9 cellular contexts compared by ENCODE assay signal in the genomic region with DNA sequence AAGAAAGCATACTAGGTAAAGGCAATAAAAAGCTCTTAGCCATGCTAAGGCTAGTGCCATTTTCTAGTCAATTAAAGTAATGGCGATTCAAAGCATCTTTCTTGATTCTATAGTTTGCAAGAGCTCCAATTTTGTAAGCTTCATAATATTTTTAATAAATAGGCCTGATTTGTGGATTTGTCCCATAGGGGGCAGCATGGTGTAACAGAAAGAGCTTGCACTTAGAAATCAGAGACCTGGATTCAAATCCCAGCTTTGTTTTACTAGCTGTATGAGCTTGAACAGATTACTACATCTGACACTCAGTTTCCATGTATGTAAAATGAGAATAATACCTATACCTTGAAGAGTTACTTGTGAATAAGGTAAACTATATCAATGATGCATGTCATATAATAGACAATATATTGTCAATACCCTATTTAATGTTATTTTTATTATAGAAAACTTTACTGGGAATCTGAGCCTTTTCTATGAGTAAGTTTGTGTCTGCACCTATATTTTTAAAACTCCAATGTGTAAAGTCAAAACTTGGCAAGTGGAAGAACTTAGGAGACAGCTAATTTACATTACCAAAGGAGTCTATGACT.
A peak's percentile ranks its signal among the peaks of the same experiment; 100 is the strongest.
DNase-seq lines count a peak whose midpoint lies in the region; ATAC-seq and TF ChIP-seq lines count a peak whose summit lies in the region.
"Had no signal": no experiment of that assay in that cellular context is flagged by ENCODE, and none has a peak within 500 bp of the region (broad histone marks: within the 10 kb centered on the region; RNA-seq: fewer than 3 reads in every experiment).

No MANE protein-coding gene starts in this region.

- no peaks in the 10 kb centered on the region for H3K9me3 ChIP-seq in left ventricle myocardium inferior (replicated peaks)
- no peaks in the 10 kb centered on the region for H3K9me3 ChIP-seq in OCI-LY1 (ENCODE audit: low read length)

- no peak overlapping the region for H3K4me2 ChIP-seq in OCI-LY1 (ENCODE audit: low read length)

- H3K27me3 Mint-ChIP-seq in activated T-helper 2 cell treated with anti-CD3 and anti-CD28 coated beads, Interferon-gamma antibody, Interleukin-2, Interleukin-4, amounts not matched to agents 10 μg/mL and 5 μg/mL and 100 μg/mL, durations not matched to agents 14 hours and 24 hours and 36 hours (ENCODE audit: low read depth) = peaks cover 8% of the 10 kb centered on the region
- H3K27me3 Mint-ChIP-seq in stimulated activated naive B cell treated with anti-CD40 and anti-IgM and Interleukin-4, amounts not matched to agents 10 μg/mL and 1 μg/mL and 100 μg/mL, for 72 hours = no peaks in the 10 kb centered on the region

- no peaks in the 10 kb centered on the region for H3K4me1 Mint-ChIP-seq in activated T-helper 2 cell treated with anti-CD3 and anti-CD28 coated beads, Interferon-gamma antibody, Interleukin-2, Interleukin-4, amounts not matched to agents 10 μg/mL and 5 μg/mL and 100 μg/mL, durations not matched to agents 14 hours and 24 hours and 36 hours (ENCODE audit: low read depth)
- no peaks in the 10 kb centered on the region for H3K4me1 Mint-ChIP-seq in stimulated activated naive B cell treated with anti-CD40 and anti-IgM and Interleukin-4, amounts not matched to agents 10 μg/mL and 1 μg/mL and 100 μg/mL, for 72 hours
- H3K4me1 Mint-ChIP-seq: activated naive CD8-positive, alpha-beta T cell treated with anti-CD3 and anti-CD28 coated beads, Interleukin-2, amount 10 ng/mL, durations not matched to agents 7 days and 5 days had no signal

- no peaks in the 10 kb centered on the region for H3K9me2 ChIP-seq in OCI-LY1 (ENCODE audit: low read depth, low read length)

- H3K27ac Mint-ChIP-seq in activated T-helper 2 cell treated with anti-CD3 and anti-CD28 coated beads, Interferon-gamma antibody, Interleukin-2, Interleukin-4, amounts not matched to agents 10 μg/mL and 5 μg/mL and 100 μg/mL, durations not matched to agents 14 hours and 24 hours and 36 hours = no peak overlapping the region
- H3K27ac Mint-ChIP-seq in stimulated activated naive B cell treated with anti-CD40 and anti-IgM and Interleukin-4, amounts not matched to agents 10 μg/mL and 1 μg/mL and 100 μg/mL, for 72 hours = no peak overlapping the region
- H3K27ac Mint-ChIP-seq: activated naive CD8-positive, alpha-beta T cell treated with anti-CD3 and anti-CD28 coated beads, Interleukin-2, amount 10 ng/mL, durations not matched to agents 7 days and 5 days had no signal

- DNase-seq in left ventricle myocardium inferior (no peak), Right ventricle myocardium inferior (ENCODE audit: missing footprints) (no peak), epithelial cell of proximal tubule (ENCODE audit: low read depth) (no peak), HPDE6-E6E7 (ENCODE audit: extremely low spot score) (no peak)
- DNase-seq in stimulated activated naive CD8-positive, alpha-beta T cell treated with anti-CD3 and anti-CD28 coated beads, Interleukin-15, Interleukin-2, amounts not matched to agents 100 U/mL and 50 U/mL, for 24 hours = peak; percentile 28
- DNase-seq in activated T-helper 2 cell treated with anti-CD3 and anti-CD28 coated beads, Interferon-gamma antibody, Interleukin-2, Interleukin-4, amounts not matched to agents 10 μg/mL and 5 μg/mL and 100 μg/mL, durations not matched to agents 14 hours and 24 hours and 36 hours (ENCODE audit: low spot score) = no peak
- no peak for DNase-seq in stimulated activated naive B cell treated with anti-CD40 and anti-IgM and Interleukin-4, amounts not matched to agents 10 μg/mL and 1 μg/mL and 100 μg/mL, for 72 hours
- DNase-seq: activated naive CD8-positive, alpha-beta T cell treated with anti-CD3 and anti-CD28 coated beads, Interleukin-2, amount 10 ng/mL, durations not matched to agents 7 days and 5 days had no signal

- no peaks in the 10 kb centered on the region for H3K27me3 ChIP-seq in left ventricle myocardium inferior (ENCODE audit: low read depth)
- no peaks in the 10 kb centered on the region for H3K27me3 ChIP-seq in OCI-LY1 (ENCODE audit: insufficient read depth, low read length)

- no peak overlapping the region for H3K9ac ChIP-seq in OCI-LY1 (ENCODE audit: low read length)

- no peaks in the 10 kb centered on the region for H3K79me2 ChIP-seq in OCI-LY1 (ENCODE audit: insufficient read depth, low read length)

- ATAC-seq in Right ventricle myocardium inferior = no peak
- no peak for ATAC-seq in stimulated activated naive CD8-positive, alpha-beta T cell treated with anti-CD3 and anti-CD28 coated beads, Interleukin-15, Interleukin-2, amounts not matched to agents 100 U/mL and 50 U/mL, for 24 hours
- ATAC-seq in stimulated activated naive B cell treated with anti-CD40 and anti-IgM and Interleukin-4, amounts not matched to agents 10 μg/mL and 1 μg/mL and 100 μg/mL, for 72 hours (replicated peaks) = no peak

- no peaks in the 10 kb centered on the region for H3F3A ChIP-seq in OCI-LY1 (ENCODE audit: insufficient read depth, low read length)

- intact Hi-C loops in left ventricle myocardium inferior (cut with micrococcal nuclease) (no loop called here), Right ventricle myocardium inferior (cut with DNase I) (loop anchor here (5.0 to 10.0 kb wide), 2 partner anchors 175 to 217 kb away; no protein-coding TSS in a partner anchor)
- intact Hi-C loops in activated T-helper 2 cell treated with anti-CD3 and anti-CD28 coated beads, Interferon-gamma antibody, Interleukin-2, Interleukin-4, amounts not matched to agents 10 μg/mL and 5 μg/mL and 100 μg/mL, durations not matched to agents 14 hours and 24 hours and 36 hours (cut with micrococcal nuclease) = loop anchor here (10.0 kb wide), 1 partner anchor 215 kb away; no protein-coding TSS in a partner anchor

- TF ChIP-seq CTCF in left ventricle myocardium inferior (IDR thresholded peaks at IDR 0.05; ENCODE audit: borderline replicate concordance) (peak; percentile 57), OCI-LY1 (IDR thresholded peaks at IDR 0.05; ENCODE audit: low read length) (peak; percentile 57), epithelial cell of proximal tubule (conservative IDR thresholded peaks at IDR 0.05; ENCODE audit: low read depth, low read length) (peak; percentile 66)

- H3K4me1 ChIP-seq in left ventricle myocardium inferior (no peaks in the 10 kb centered on the region), OCI-LY1 (ENCODE audit: insufficient read depth, low read length, severe bottlenecking) (no peaks in the 10 kb centered on the region)

- H3K36me3 ChIP-seq in left ventricle myocardium inferior (no peaks in the 10 kb centered on the region), OCI-LY1 (ENCODE audit: insufficient read depth, low read length) (no peaks in the 10 kb centered on the region)

- no peak overlapping the region for H2AFZ ChIP-seq in OCI-LY1 (ENCODE audit: low read length)

- no peaks in the 10 kb centered on the region for H3K36me3 Mint-ChIP-seq in activated T-helper 2 cell treated with anti-CD3 and anti-CD28 coated beads, Interferon-gamma antibody, Interleukin-2, Interleukin-4, amounts not matched to agents 10 μg/mL and 5 μg/mL and 100 μg/mL, durations not matched to agents 14 hours and 24 hours and 36 hours (ENCODE audit: low read depth)
- H3K36me3 Mint-ChIP-seq in stimulated activated naive B cell treated with anti-CD40 and anti-IgM and Interleukin-4, amounts not matched to agents 10 μg/mL and 1 μg/mL and 100 μg/mL, for 72 hours = no peaks in the 10 kb centered on the region
- H3K36me3 Mint-ChIP-seq: activated naive CD8-positive, alpha-beta T cell treated with anti-CD3 and anti-CD28 coated beads, Interleukin-2, amount 10 ng/mL, durations not matched to agents 7 days and 5 days had no signal

- H3K4me3 ChIP-seq in left ventricle myocardium inferior (no peak overlapping the region), OCI-LY1 (ENCODE audit: low read depth, low read length, poor library complexity, severe bottlenecking) (no peak overlapping the region), epithelial cell of proximal tubule (ENCODE audit: low read depth, low read length) (no peak overlapping the region)

- no peaks in the 10 kb centered on the region for H4K20me1 ChIP-seq in OCI-LY1 (ENCODE audit: insufficient read depth, low read length)

- H3K27ac ChIP-seq in left ventricle myocardium inferior (replicated peaks) (no peak overlapping the region), OCI-LY1 (ENCODE audit: low read depth, low read length, poor library complexity, severe bottlenecking) (no peak overlapping the region)

- no peak overlapping the region for H3K4me3 Mint-ChIP-seq in activated T-helper 2 cell treated with anti-CD3 and anti-CD28 coated beads, Interferon-gamma antibody, Interleukin-2, Interleukin-4, amounts not matched to agents 10 μg/mL and 5 μg/mL and 100 μg/mL, durations not matched to agents 14 hours and 24 hours and 36 hours (ENCODE audit: low read depth)
- H3K4me3 Mint-ChIP-seq in stimulated activated naive B cell treated with anti-CD40 and anti-IgM and Interleukin-4, amounts not matched to agents 10 μg/mL and 1 μg/mL and 100 μg/mL, for 72 hours = no peak overlapping the region
- H3K4me3 Mint-ChIP-seq: activated naive CD8-positive, alpha-beta T cell treated with anti-CD3 and anti-CD28 coated beads, Interleukin-2, amount 10 ng/mL, durations not matched to agents 7 days and 5 days had no signal

- H3K9me3 Mint-ChIP-seq in activated T-helper 2 cell treated with anti-CD3 and anti-CD28 coated beads, Interferon-gamma antibody, Interleukin-2, Interleukin-4, amounts not matched to agents 10 μg/mL and 5 μg/mL and 100 μg/mL, durations not matched to agents 14 hours and 24 hours and 36 hours = no peaks in the 10 kb centered on the region
- no peaks in the 10 kb centered on the region for H3K9me3 Mint-ChIP-seq in stimulated activated naive B cell treated with anti-CD40 and anti-IgM and Interleukin-4, amounts not matched to agents 10 μg/mL and 1 μg/mL and 100 μg/mL, for 72 hours
- H3K9me3 Mint-ChIP-seq: activated naive CD8-positive, alpha-beta T cell treated with anti-CD3 and anti-CD28 coated beads, Interleukin-2, amount 10 ng/mL, durations not matched to agents 7 days and 5 days had no signal
